Comparison of ENCODE assay signal across 11 cellular contexts in genomic region chr6:137827977-137828815, GRCh38. TPM values are rescaled to one million over a fixed set of nuclear protein-coding genes. Genes with fewer than 3 reads are reported as not detected.
A peak's percentile ranks its signal among the peaks of the same experiment; 100 is the strongest.
DNase-seq lines count a peak whose midpoint lies in the region; ATAC-seq, FAIRE-seq and TF ChIP-seq lines count a peak whose summit lies in the region.
"Had no signal": no experiment of that assay in that cellular context is flagged by ENCODE, and none has a peak within 500 bp of the region (broad histone marks: within the 10 kb centered on the region; RNA-seq: fewer than 3 reads in every experiment).

No MANE protein-coding gene starts in this region.

- H3K4me3 ChIP-seq in breast epithelium (no peak overlapping the region), foreskin fibroblast (ENCODE audit: low read depth in 1 of 2, low read length in 2 of 2) (no peak overlapping the region), OCI-LY7 (ENCODE audit: low read depth, low read length, poor library complexity, severe bottlenecking) (no peak overlapping the region), heart right ventricle (no peak overlapping the region)
- H3K4me3 ChIP-seq: upper lobe of left lung had no signal

- H3K4me2 ChIP-seq in OCI-LY7 (ENCODE audit: low read length), result no peak overlapping the region

- TF ChIP-seq POLR2A in breast epithelium (IDR thresholded peaks at IDR 0.05), result no peak

- H3K36me3 Mint-ChIP-seq in MCF 10A (ENCODE audit: insufficient read depth, unreplicated experiment), result peaks cover 9% of the 10 kb centered on the region
- peaks cover 11 to 13% of the 10 kb centered on the region in 2 donors for H3K36me3 Mint-ChIP-seq in activated naive CD4-positive, alpha-beta T cell treated with anti-CD3 and anti-CD28 coated beads, Interleukin-2, amount 50 U/mL, for 72 hours

- H3K4me1 Mint-ChIP-seq in MCF 10A (ENCODE audit: insufficient read depth, unreplicated experiment), result peaks cover 68% of the 10 kb centered on the region

- FAIRE-seq in urothelium cell line (lab: Jason Lieb, UNC), result no peak
- FAIRE-seq: frontal cortex had no signal

- H4K20me1 ChIP-seq in OCI-LY7 (ENCODE audit: insufficient read depth, low read length), result no peaks in the 10 kb centered on the region

- no peaks in the 10 kb centered on the region for H3K27me3 Mint-ChIP-seq in MCF 10A (ENCODE audit: insufficient read depth, unreplicated experiment)

- CTCF ChIA-PET in MCF 10A (lab: Yijun Ruan, JAX) (interaction anchor here (0.7 to 1.3 kb wide), 3 partner anchors 10 to 39 kb away, joined by 3 to 4 read pairs (median 4); partner anchors contain the start of gene TNFAIP3), OCI-LY7 (lab: Charles Lee; ENCODE audit: unreplicated experiment) (no interaction called here)

- no peaks in the 10 kb centered on the region for H3K79me2 ChIP-seq in OCI-LY7 (ENCODE audit: insufficient read depth, low read depth, low read length)

- no peak overlapping the region for H2AFZ ChIP-seq in OCI-LY7 (ENCODE audit: low read length)

- H3K9me2 ChIP-seq in OCI-LY7 (ENCODE audit: insufficient read depth, low read length), result no peaks in the 10 kb centered on the region

- POLR2A ChIA-PET in MCF 10A (lab: Yijun Ruan, JAX), result interaction anchor here (0.8 to 5.9 kb wide), 7 partner anchors 9 to 98 kb away, joined by 3 to 49 read pairs (median 3); no protein-coding TSS in a partner anchor
- POLR2A ChIA-PET in OCI-LY7 (lab: Charles Lee), result interaction anchor here (0.6 to 1.3 kb wide), 2 partner anchors 13 to 17 kb away, joined by 3 read pairs; no protein-coding TSS in a partner anchor

- no peaks in the 10 kb centered on the region for H3K27me3 ChIP-seq in breast epithelium
- H3K27me3 ChIP-seq in heart right ventricle, result no peaks in the 10 kb centered on the region
- H3K27me3 ChIP-seq: upper lobe of left lung had no signal

- H3K27ac ChIP-seq in breast epithelium (no peak overlapping the region), OCI-LY7 (ENCODE audit: low read depth, low read length, poor library complexity, severe bottlenecking) (no peak overlapping the region), heart right ventricle (peak overlapping the region in 1 of 10 donors; percentile 13)
- H3K27ac ChIP-seq: upper lobe of left lung had no signal

- DNase-seq in MCF 10A (ENCODE audit: unreplicated experiment), result no peak
- DNase-seq in breast epithelium (ENCODE audit: low spot score in 2 of 2), result no peak
- peak; percentile 53 to 66 for DNase-seq in activated naive CD4-positive, alpha-beta T cell treated with anti-CD3 and anti-CD28 coated beads, Interleukin-2, amount 50 U/mL, for 72 hours (ENCODE audit: low spot score in 2 of 2)
- no peak for DNase-seq in urothelium cell line (ENCODE audit: low spot score)
- DNase-seq in foreskin fibroblast, result no peak
- no peak for DNase-seq in OCI-LY7 (ENCODE audit: low spot score)
- DNase-seq in heart right ventricle, result no peak
- DNase-seq: H7, upper lobe of left lung had no signal

- 90 to 96% methylated on average over 4 of the region's 4 CpGs for WGBS in heart right ventricle, 2 donors

- peak; percentile 44 for ATAC-seq in HG03108 (IDR thresholded peaks at IDR 0.05; ENCODE audit: unreplicated experiment)
- peak; percentile 67 to 68 for ATAC-seq in activated naive CD4-positive, alpha-beta T cell treated with anti-CD3 and anti-CD28 coated beads, Interleukin-2, amount 50 U/mL, for 72 hours
- no peak for ATAC-seq in heart right ventricle

- no peaks in the 10 kb centered on the region for H3K9me3 Mint-ChIP-seq in MCF 10A (ENCODE audit: unreplicated experiment)
- H3K9me3 Mint-ChIP-seq in activated naive CD4-positive, alpha-beta T cell treated with anti-CD3 and anti-CD28 coated beads, Interleukin-2, amount 50 U/mL, for 72 hours, result peaks cover 0 to 10% of the 10 kb centered on the region in 2 donors

- H3K9me3 ChIP-seq in breast epithelium (no peaks in the 10 kb centered on the region), OCI-LY7 (ENCODE audit: low read length) (no peaks in the 10 kb centered on the region), heart right ventricle (peaks cover 0 to 4% (median 0%) of the 10 kb centered on the region in 11 donors)
- H3K9me3 ChIP-seq: upper lobe of left lung had no signal

- peak overlapping the region; percentile 7 for H3K4me3 Mint-ChIP-seq in MCF 10A (ENCODE audit: unreplicated experiment)

- H3K4me1 ChIP-seq in breast epithelium, result no peaks in the 10 kb centered on the region
- no peaks in the 10 kb centered on the region for H3K4me1 ChIP-seq in OCI-LY7 (ENCODE audit: insufficient read depth, low read length, poor library complexity, severe bottlenecking)
- H3K4me1 ChIP-seq in heart right ventricle, result peaks cover 0 to 39% (median 4%) of the 10 kb centered on the region in 9 donors

- intact Hi-C loops in MCF 10A (cut with micrococcal nuclease), result no loop called here
- intact Hi-C loops in breast epithelium (cut with DNase I; ENCODE audit: low total_unique reads), result no loop called here
- intact Hi-C loops in OCI-LY7 (cut with micrococcal nuclease; ENCODE audit: unreplicated experiment), result no loop called here
- intact Hi-C loops in heart right ventricle (cut with DNase I), result no loop called here

- TF ChIP-seq CTCF in MCF 10A (IDR thresholded peaks at IDR 0.05; ENCODE audit: unreplicated experiment) (no peak), breast epithelium (IDR thresholded peaks at IDR 0.05) (no peak), foreskin fibroblast (IDR thresholded peaks at IDR 0.05; ENCODE audit: low read depth, low read length) (no peak), OCI-LY7 (conservative IDR thresholded peaks at IDR 0.05; ENCODE audit: low read length) (no peak), heart right ventricle (IDR thresholded peaks at IDR 0.05) (no peak)

- no peaks in the 10 kb centered on the region for H3K36me3 ChIP-seq in breast epithelium
- no peaks in the 10 kb centered on the region for H3K36me3 ChIP-seq in OCI-LY7 (ENCODE audit: insufficient read depth, low read length)
- H3K36me3 ChIP-seq in heart right ventricle, result no peaks in the 10 kb centered on the region
- H3K36me3 ChIP-seq: upper lobe of left lung had no signal

- H3K27ac Mint-ChIP-seq in MCF 10A (ENCODE audit: low read depth, unreplicated experiment), result peak overlapping the region; percentile 90
- H3K27ac Mint-ChIP-seq in activated naive CD4-positive, alpha-beta T cell treated with anti-CD3 and anti-CD28 coated beads, Interleukin-2, amount 50 U/mL, for 72 hours, result peak overlapping the region; percentile 94 to 95

- BruUV-seq in MCF 10A (replicated peaks; lab: Mats Ljungman, UMichigan), result TSS peak; percentile 20
- BruUV-seq in OCI-LY7 (replicated peaks; lab: Mats Ljungman, UMichigan), result no TSS peak

RNA-seq across cellular contexts. Expression of gene TNFAIP3, which starts 38.9 kb away (rescaled TPM):
- 38.2 and 52.8 TPM in 2 replicates for total RNA-seq in MCF 10A (2022)
- 10 to 100 TPM; 21.3 to 50.5 (median 25.9) TPM for total RNA-seq in breast epithelium
- 100 to 1,000 TPM; 217 to 268 TPM for total RNA-seq in activated naive CD4-positive, alpha-beta T cell treated with anti-CD3 and anti-CD28 coated beads, Interleukin-2, amount 50 U/mL, for 72 hours
- 7.0 and 8.8 TPM in 2 replicates for total RNA-seq in OCI-LY7 (2014; rRNA removed; shearing (Covaris generic))
- 23.6 and 28.3 TPM in 2 replicates for total RNA-seq in OCI-LY7 (2022)
- total RNA-seq in heart right ventricle, result 10 to 100 TPM in 5 of 10 donors, 1 to 10 TPM in 5; 3.2 to 33.3 (median 9.6) TPM
- 1 to 10 TPM; 2.9 to 4.5 TPM for polyA plus RNA-seq in heart right ventricle

Comparison
In these comparisons a context has a peak if more than half of its experiments do, and no peak if none do; other contexts are left out.
1. DNase-seq: peak in activated naive CD4-positive, alpha-beta T cell treated with anti-CD3 and anti-CD28 coated beads, Interleukin-2, amount 50 U/mL, for 72 hours (2 of 2); none in MCF 10A (single experiment), breast epithelium (0 of 2), urothelium cell line (single experiment), foreskin fibroblast (0 of 2), OCI-LY7 (single experiment) and heart right ventricle (0 of 2).
2. ATAC-seq: peak in HG03108 (single experiment) and activated naive CD4-positive, alpha-beta T cell treated with anti-CD3 and anti-CD28 coated beads, Interleukin-2, amount 50 U/mL, for 72 hours (2 of 2); none in heart right ventricle (0 of 8).